ENCODE assay signal across 8 cellular contexts in genomic region chr1:151399890-151400235, GRCh38. TPM values are rescaled to one million over a fixed set of nuclear protein-coding genes. Genes with fewer than 3 reads are reported as not detected.
DNase-seq lines count a peak whose midpoint lies in the region; FAIRE-seq and TF ChIP-seq lines count a peak whose summit lies in the region.

No MANE protein-coding gene starts in this region.

- peak; percentile 21 for DNase-seq in activated naive CD4-positive, alpha-beta T cell treated with Interleukin-2 at 50 U/mL for 16 hours
- DNase-seq in activated naive CD4-positive, alpha-beta T cell treated with anti-CD3 and anti-CD28 coated beads, Interleukin-2, amount 50 U/mL, for 16 hours, result no peak
- DNase-seq in RKO (ENCODE audit: low spot score) (peak; percentile 30), lower leg skin (ENCODE audit: low spot score in 2 of 2) (peak in 1 of 2 donors; percentile 84), GM12892 (ENCODE audit: insufficient read length) (no peak), NCI-H2196 treated with DMSO at 0.1 percent for 48 hours (lab: John Stamatoyannopoulos, UW; ENCODE audit: unreplicated experiment) (no peak)

- H3K27ac ChIP-seq in cingulate gyrus (ENCODE audit: low read depth, low read length) (peak overlapping the region; percentile 78), subcutaneous abdominal adipose tissue (ENCODE audit: low read depth, low read length) (peak overlapping the region; percentile 97)

- H3K27me3 ChIP-seq in subcutaneous abdominal adipose tissue (ENCODE audit: control insufficient read depth in 5 of 5, insufficient read depth in 4 of 5, low read length in 5 of 5), result no peaks in the 10 kb centered on the region

- peak overlapping the region; percentile 95 to 100 (median 97) for H3K9ac ChIP-seq in subcutaneous abdominal adipose tissue (ENCODE audit: low read length in 5 of 5)

- intact Hi-C loops in lower leg skin (cut with DNase I; ENCODE audit: low total_unique reads), result no loop called here

- WGBS in lower leg skin, 2 donors, result 0 to 1% methylated on average over 19 of the region's 19 CpGs

- H3K9me3 ChIP-seq in subcutaneous abdominal adipose tissue (ENCODE audit: control insufficient read depth in 5 of 5, low read length in 5 of 5), result no peaks in the 10 kb centered on the region

- peak overlapping the region; percentile 98 for H3K4me3 ChIP-seq in lower leg skin (ENCODE audit: low read depth, poor library complexity, severe bottlenecking)
- peak overlapping the region; percentile 95 to 98 (median 97) for H3K4me3 ChIP-seq in subcutaneous abdominal adipose tissue (ENCODE audit: low read depth in 1 of 5, low read length in 5 of 5)

- FAIRE-seq in GM12892 (lab: Jason Lieb, UNC), result no peak

- H3K4me1 ChIP-seq in subcutaneous abdominal adipose tissue (ENCODE audit: control insufficient read depth in 5 of 5, insufficient read depth in 5 of 5, low read length in 5 of 5), result peaks cover 4 to 19% (median 15%) of the 10 kb centered on the region in 5 donors

- H3K36me3 ChIP-seq in subcutaneous abdominal adipose tissue (ENCODE audit: control insufficient read depth in 5 of 5, insufficient read depth in 5 of 5, low read length in 5 of 5), result peaks cover 7 to 41% (median 40%) of the 10 kb centered on the region in 5 donors

- no peak for TF ChIP-seq POLR2A in lower leg skin (IDR thresholded peaks at IDR 0.05)
- TF ChIP-seq POLR2A in GM12892 (IDR thresholded peaks at IDR 0.05; ENCODE audit: low read depth, low read length), result no peak

- TF ChIP-seq CTCF in lower leg skin (IDR thresholded peaks at IDR 0.05), result no peak

RNA-seq across cellular contexts. Expression of gene PSMB4, which starts 0.5 kb away (rescaled TPM):
- 100 to 1,000 TPM; 188 to 267 (median 213) TPM for total RNA-seq in lower leg skin
- polyA plus RNA-seq in GM12892 (2012; ENCODE audit: missing spikeins), result 339 TPM

RNA-seq across cellular contexts. Expression of gene SELENBP1, which starts 27.4 kb away (rescaled TPM):
- 10 to 100 TPM; 25.4 to 39.9 (median 38.1) TPM for total RNA-seq in lower leg skin
- polyA plus RNA-seq in GM12892 (2012; ENCODE audit: missing spikeins), result not detected

RNA-seq across cellular contexts. Expression of gene RFX5, which starts 52.8 kb away (rescaled TPM):
- 10 to 100 TPM; 13.2 to 23.2 (median 16.7) TPM for total RNA-seq in lower leg skin
- polyA plus RNA-seq in GM12892 (2012; ENCODE audit: missing spikeins), result 133 TPM

RNA-seq across cellular contexts. Expression of gene POGZ, which starts 59.4 kb away (rescaled TPM):
- 10 to 100 TPM; 23.7 to 71.8 (median 26.8) TPM for total RNA-seq in lower leg skin
- polyA plus RNA-seq in GM12892 (2012; ENCODE audit: missing spikeins), result 44.2 TPM

Comparison
In these comparisons a context has a peak if more than half of its experiments do, and no peak if none do; other contexts are left out.
1. DNase-seq: peak in activated naive CD4-positive, alpha-beta T cell treated with Interleukin-2 at 50 U/mL for 16 hours (single experiment) and RKO (single experiment); none in activated naive CD4-positive, alpha-beta T cell treated with anti-CD3 and anti-CD28 coated beads, Interleukin-2, amount 50 U/mL, for 16 hours (single experiment), GM12892 (single experiment) and NCI-H2196 treated with DMSO at 0.1 percent for 48 hours (single experiment).